In the genomic region with DNA sequence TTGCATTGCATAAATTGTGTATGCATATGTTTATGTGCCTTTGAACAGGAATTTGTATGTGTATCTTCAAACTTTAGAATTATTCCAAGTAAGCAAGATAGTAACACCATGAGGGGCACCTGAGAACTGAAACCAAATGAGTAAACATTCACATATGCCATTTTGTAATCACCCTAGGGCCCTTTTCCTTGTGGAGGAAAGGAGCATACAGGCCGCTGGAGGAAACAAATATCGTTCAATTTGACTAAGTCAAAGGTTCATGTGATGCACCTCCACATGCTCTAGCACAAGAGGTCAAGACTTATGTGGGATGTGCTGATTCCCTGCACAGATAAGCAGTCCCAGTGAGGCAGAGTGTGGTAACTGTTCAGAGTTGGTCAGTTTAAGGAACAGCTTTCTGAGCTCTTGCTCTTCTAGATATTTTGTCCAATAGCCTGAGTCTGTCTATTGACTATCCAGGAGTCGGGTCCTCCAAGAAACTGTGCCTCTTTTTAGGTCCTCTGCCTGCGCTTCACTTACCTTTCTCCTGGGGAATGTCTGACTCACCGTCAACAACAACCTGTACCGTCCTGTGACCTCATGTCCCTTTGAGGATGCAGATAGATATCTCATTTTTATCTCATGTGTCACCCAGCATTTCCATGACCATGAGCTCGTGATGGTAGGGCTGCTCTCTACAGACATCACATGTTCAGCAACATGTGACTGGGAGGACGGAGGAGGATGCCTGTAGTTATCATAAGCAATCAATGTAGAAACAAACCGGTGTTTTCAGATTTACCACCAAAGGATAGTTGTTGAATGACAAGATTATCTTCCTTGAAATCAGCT, we compare ENCODE assay signal across 21 cellular contexts.
DNase-seq lines count a peak whose midpoint lies in the region; ATAC-seq and TF ChIP-seq lines count a peak whose summit lies in the region.
"Had no signal": no experiment of that assay in that cellular context is flagged by ENCODE, and none has a peak within 500 bp of the region (broad histone marks: within the 10 kb centered on the region; RNA-seq: fewer than 3 reads in every experiment).

No MANE protein-coding gene starts in this region.

- no peak overlapping the region; the same call in 1 of the 2 replicates for H3K4me3 ChIP-seq in PC-9
- H3K4me3 ChIP-seq in parathyroid adenoma (ENCODE audit: low read depth, low read length) = peak overlapping the region; percentile 25
- H3K4me3 ChIP-seq: upper lobe of left lung had no signal

- H3K4me1 ChIP-seq in PC-9 (replicated peaks; ENCODE audit: insufficient read depth) = peaks cover 47% of the 10 kb centered on the region
- peaks cover 13% of the 10 kb centered on the region for H3K4me1 ChIP-seq in foreskin keratinocyte
- peaks cover 14% of the 10 kb centered on the region for H3K4me1 ChIP-seq in parathyroid adenoma
- H3K4me1 ChIP-seq: upper lobe of left lung had no signal

- intact Hi-C loops in PC-9 (cut with micrococcal nuclease; ENCODE audit: unreplicated experiment) (loop anchor here (1.0 kb wide), 1 partner anchor 31 kb away; no protein-coding TSS in a partner anchor), CD14-positive monocyte (cut with micrococcal nuclease) (no loop called here)

- H4K20me1 ChIP-seq in PC-9 (ENCODE audit: insufficient read depth) = no peaks in the 10 kb centered on the region

- H3F3A ChIP-seq in PC-9 (ENCODE audit: insufficient read depth, low read depth) = peaks cover 23% of the 10 kb centered on the region

- H3K27me3 Mint-ChIP-seq in CD14-positive monocyte (ENCODE audit: low read depth in 3 of 3) = peaks cover 0 to 5% (median 3%) of the 10 kb centered on the region in 3 donors

- TSS peak; percentile 94 for BruUV-seq in PC-9 (replicated peaks; lab: Mats Ljungman, UMichigan)

- CTCF ChIA-PET in PC-9 (lab: Charles Lee) = interaction anchor here (1.0 kb wide), 2 partner anchors 12 to 120 kb away, joined by 5 to 10 read pairs; a partner anchor contains a TSS

- DNase-seq in DMS53 treated with DMSO at 0.1 percent for 48 hours (lab: John Stamatoyannopoulos, UW; ENCODE audit: unreplicated experiment) = peak; percentile 74
- DNase-seq in PC-9 = peak; percentile 64 to 96
- DNase-seq in foreskin keratinocyte = peak; percentile 85 to 94
- DNase-seq in CD14-positive monocyte (ENCODE audit: low spot score) = no peak
- no peak for DNase-seq in GM19238 (ENCODE audit: insufficient read length, low spot score)
- DNase-seq in DMS153 treated with DMSO at 0.1 percent for 48 hours (lab: John Stamatoyannopoulos, UW; ENCODE audit: unreplicated experiment) = no peak
- DNase-seq: activated CD4-positive, alpha-beta T cell treated with anti-CD3 and anti-CD28 coated beads, Interleukin-2, amount 10 ng/mL, durations not matched to agents 24 days and 14 days; activated naive CD4-positive, alpha-beta T cell; CD8-positive, alpha-beta memory T cell; GF-D8; HFFc6; IMR-90; MV-4-11; NCI-H2081; NCI-H524; nephron progenitor cell; stimulated activated naive B cell treated with anti-CD40 and anti-IgM and Interleukin-4, amounts not matched to agents 10 μg/mL and 1 μg/mL and 100 μg/mL, for 72 hours; upper lobe of left lung had no signal

- H3K9me3 Mint-ChIP-seq in CD14-positive monocyte = peaks cover 0 to 3% (median 0%) of the 10 kb centered on the region in 7 donors
- H3K9me3 Mint-ChIP-seq: activated CD4-positive, alpha-beta T cell treated with anti-CD3 and anti-CD28 coated beads, Interleukin-2, amount 10 ng/mL, durations not matched to agents 24 days and 14 days; HFFc6; memory B cell; stimulated activated naive B cell treated with anti-CD40 and anti-IgM and Interleukin-4, amounts not matched to agents 10 μg/mL and 1 μg/mL and 100 μg/mL, for 72 hours had no signal

- no peak overlapping the region for H3K4me3 Mint-ChIP-seq in CD14-positive monocyte
- H3K4me3 Mint-ChIP-seq: activated CD4-positive, alpha-beta T cell treated with anti-CD3 and anti-CD28 coated beads, Interleukin-2, amount 10 ng/mL, durations not matched to agents 24 days and 14 days; CD8-positive, alpha-beta memory T cell; HFFc6; memory B cell; nephron progenitor cell; stimulated activated naive B cell treated with anti-CD40 and anti-IgM and Interleukin-4, amounts not matched to agents 10 μg/mL and 1 μg/mL and 100 μg/mL, for 72 hours had no signal

- no peaks in the 10 kb centered on the region for H3K9me2 ChIP-seq in PC-9 (ENCODE audit: insufficient read depth)

- H3K36me3 ChIP-seq in PC-9 (ENCODE audit: low read depth) (no peaks in the 10 kb centered on the region), parathyroid adenoma (ENCODE audit: control insufficient read depth, insufficient read depth, low read length) (no peaks in the 10 kb centered on the region)
- H3K36me3 ChIP-seq: upper lobe of left lung had no signal

- no peak overlapping the region for H3K27ac Mint-ChIP-seq in CD14-positive monocyte
- H3K27ac Mint-ChIP-seq: activated CD4-positive, alpha-beta T cell treated with anti-CD3 and anti-CD28 coated beads, Interleukin-2, amount 10 ng/mL, durations not matched to agents 24 days and 14 days; CD8-positive, alpha-beta memory T cell; HFFc6; memory B cell; nephron progenitor cell; stimulated activated naive B cell treated with anti-CD40 and anti-IgM and Interleukin-4, amounts not matched to agents 10 μg/mL and 1 μg/mL and 100 μg/mL, for 72 hours had no signal

- TF ChIP-seq CTCF in PC-9 (conservative IDR thresholded peaks at IDR 0.05) (no peak), foreskin keratinocyte (conservative IDR thresholded peaks at IDR 0.05) (no peak), parathyroid adenoma (IDR thresholded peaks at IDR 0.05) (no peak), CD14-positive monocyte (IDR thresholded peaks at IDR 0.05) (no peak)

- H3K9me3 ChIP-seq in PC-9 (ENCODE audit: insufficient read depth, low read depth) (no peaks in the 10 kb centered on the region; the same call in 1 of the 2 replicates), parathyroid adenoma (ENCODE audit: control insufficient read depth, low read length) (no peaks in the 10 kb centered on the region)
- H3K9me3 ChIP-seq: upper lobe of left lung had no signal

- H2AFZ ChIP-seq in PC-9 (no peak overlapping the region), parathyroid adenoma (peak overlapping the region; percentile 8)

- H3K4me2 ChIP-seq in PC-9 = peak overlapping the region; percentile 59
- peak overlapping the region; percentile 64 for H3K4me2 ChIP-seq in parathyroid adenoma (ENCODE audit: low read length)

- H3K79me2 ChIP-seq in PC-9 (ENCODE audit: low read depth) (no peaks in the 10 kb centered on the region), parathyroid adenoma (no peaks in the 10 kb centered on the region)

- no peaks in the 10 kb centered on the region for H3K4me1 Mint-ChIP-seq in CD14-positive monocyte
- H3K4me1 Mint-ChIP-seq: activated CD4-positive, alpha-beta T cell treated with anti-CD3 and anti-CD28 coated beads, Interleukin-2, amount 10 ng/mL, durations not matched to agents 24 days and 14 days; CD8-positive, alpha-beta memory T cell; memory B cell; stimulated activated naive B cell treated with anti-CD40 and anti-IgM and Interleukin-4, amounts not matched to agents 10 μg/mL and 1 μg/mL and 100 μg/mL, for 72 hours had no signal

- H3K27ac ChIP-seq in PC-9 = peak overlapping the region; percentile 78
- peak overlapping the region; percentile 14 for H3K27ac ChIP-seq in foreskin keratinocyte
- H3K27ac ChIP-seq in parathyroid adenoma = peak overlapping the region; percentile 63
- H3K27ac ChIP-seq: upper lobe of left lung had no signal

- no peaks in the 10 kb centered on the region for H3K36me3 Mint-ChIP-seq in CD14-positive monocyte
- H3K36me3 Mint-ChIP-seq: CD8-positive, alpha-beta memory T cell; memory B cell; stimulated activated naive B cell treated with anti-CD40 and anti-IgM and Interleukin-4, amounts not matched to agents 10 μg/mL and 1 μg/mL and 100 μg/mL, for 72 hours had no signal

- ATAC-seq in foreskin keratinocyte (peak; percentile 93), HG03025 (IDR thresholded peaks at IDR 0.05; ENCODE audit: low FRiP score, unreplicated experiment) (no peak)
- ATAC-seq: stimulated activated naive B cell treated with anti-CD40 and anti-IgM and Interleukin-4, amounts not matched to agents 10 μg/mL and 1 μg/mL and 100 μg/mL, for 72 hours had no signal

- POLR2A ChIA-PET in PC-9 (lab: Charles Lee; ENCODE audit: unreplicated experiment) = interaction anchor here (0.6 to 1.0 kb wide), 8 partner anchors 27 to 535 kb away, joined by 3 to 5 read pairs (median 3); a partner anchor contains a TSS

- H3K9ac ChIP-seq in parathyroid adenoma = no peak overlapping the region

- H3K27me3 ChIP-seq in PC-9 (ENCODE audit: insufficient read depth, low read depth) (no peaks in the 10 kb centered on the region), foreskin keratinocyte (no peaks in the 10 kb centered on the region), parathyroid adenoma (ENCODE audit: control insufficient read depth, insufficient read depth, low read length) (no peaks in the 10 kb centered on the region)
- H3K27me3 ChIP-seq: upper lobe of left lung had no signal

Comparison
In these comparisons a context has a peak if more than half of its experiments do, and no peak if none do; other contexts are left out.
1. DNase-seq: peak in DMS53 treated with DMSO at 0.1 percent for 48 hours (single experiment), PC-9 (2 of 2) and foreskin keratinocyte (2 of 2); none in CD14-positive monocyte (single experiment), GM19238 (single experiment) and DMS153 treated with DMSO at 0.1 percent for 48 hours (single experiment).
2. H3K27ac ChIP-seq: peak in every context shown above with its lines; median percentile 78 in PC-9; 63 in parathyroid adenoma; 14 in foreskin keratinocyte.